ENCODE assay signal across 11 cellular contexts in genomic region chr16:12729448-12729847, GRCh38.
DNase-seq lines count a peak whose midpoint lies in the region; ATAC-seq, FAIRE-seq and TF ChIP-seq lines count a peak whose summit lies in the region.
"Had no signal": no experiment of that assay in that cellular context is flagged by ENCODE, and none has a peak within 500 bp of the region (broad histone marks: within the 10 kb centered on the region; RNA-seq: fewer than 3 reads in every experiment).

No MANE protein-coding gene starts in this region.

- intact Hi-C loops in sciatic nerve (cut with DNase I): no loop called here
- intact Hi-C loops in transverse colon (cut with DNase I; ENCODE audit: low total_unique reads): no loop called here

- no peaks in the 10 kb centered on the region for H3K27me3 ChIP-seq in transverse colon

- no peak for TF ChIP-seq CTCF in transverse colon (IDR thresholded peaks at IDR 0.05)

- TF ChIP-seq EP300 in transverse colon (IDR thresholded peaks at IDR 0.05; ENCODE audit: low read depth): no peak

- H3K27ac ChIP-seq in transverse colon: no peak overlapping the region

- H3K4me3 ChIP-seq in transverse colon: no peak overlapping the region

- TF ChIP-seq POLR2A in GM12892 (IDR thresholded peaks at IDR 0.05; ENCODE audit: low read depth, low read length) (no peak), transverse colon (IDR thresholded peaks at IDR 0.05) (no peak)

- in situ Hi-C loops in transverse colon (cut with MboI; ENCODE audit: low pct_ligation_motif_present in 1 of 4, low pct_unique_long_range_greater_than_20kb in 1 of 4, low sequenced_read_pairs in 3 of 4): no loop called here

- peak; percentile 45 for ATAC-seq in sciatic nerve

- peaks cover 0 to 2% (median 0%) of the 10 kb centered on the region in 4 donors for H3K4me1 ChIP-seq in transverse colon

- H3K9me3 ChIP-seq in transverse colon: peaks cover 11 to 17% of the 10 kb centered on the region in 2 donors

- peak; percentile 87 for DNase-seq in EH (ENCODE audit: low read depth)
- peak; percentile 79 for DNase-seq in M059J (ENCODE audit: low read depth)
- peak; percentile 36 for DNase-seq in epidermal melanocyte (ENCODE audit: insufficient read length, low spot score)
- DNase-seq in sciatic nerve (ENCODE audit: low spot score): no peak
- no peak for DNase-seq in GM12892 (ENCODE audit: insufficient read length)
- no peak for DNase-seq in NCI-H510A treated with DMSO at 0.1 percent for 48 hours (lab: John Stamatoyannopoulos, UW)
- no peak for DNase-seq in transverse colon
- DNase-seq: DMS 273 treated with DMSO at 0.1 percent for 48 hours, H7, NCI-H69, SIG-M5 had no signal

- peaks cover 0 to 10% (median 0%) of the 10 kb centered on the region in 4 donors for H3K36me3 ChIP-seq in transverse colon

- whole genome bisulfite sequencing in transverse colon (ENCODE audit: low coverage in 1 of 2), 2 donors: 71 to 75% methylated on average over 4 of the region's 4 CpGs

- no peak for FAIRE-seq in GM12892 (lab: Jason Lieb, UNC)

Comparison
In these comparisons a context has a peak if more than half of its experiments do, and no peak if none do; other contexts are left out.
1. DNase-seq: peak in EH (single experiment), M059J (single experiment) and epidermal melanocyte (single experiment); none in sciatic nerve (single experiment), GM12892 (single experiment), NCI-H510A treated with DMSO at 0.1 percent for 48 hours (single experiment) and transverse colon (single experiment).